In genomic region chr3:190119734-190120133, GRCh38 we compare ENCODE assay signal across 8 cellular contexts. TPM values are rescaled to one million over a fixed set of nuclear protein-coding genes. Genes with fewer than 3 reads are reported as not detected.
DNase-seq lines count a peak whose midpoint lies in the region; ATAC-seq, FAIRE-seq and TF ChIP-seq lines count a peak whose summit lies in the region.

No MANE protein-coding gene starts in this region.

- FAIRE-seq in GM12891 (lab: Jason Lieb, UNC), result no peak

- in situ Hi-C loops in astrocyte of the spinal cord (cut with HindIII; ENCODE audit: low sequenced_read_pairs), result no loop called here

- DNase-seq in GM12891 (ENCODE audit: insufficient read length, low spot score) (no peak), astrocyte of the spinal cord (ENCODE audit: low read depth, low spot score) (no peak), hepatic stellate cell (ENCODE audit: low spot score) (no peak), BE2C (no peak)
- DNase-seq in effector CD8-positive, alpha-beta T cell (lab: John Stamatoyannopoulos, UW), result no peak

- H3K4me1 ChIP-seq in muscle layer of colon (ENCODE audit: insufficient read depth, low read length), result peaks cover 17% of the 10 kb centered on the region
- no peaks in the 10 kb centered on the region for H3K4me1 ChIP-seq in BE2C

- peak overlapping the region; percentile 82 for H3K27ac ChIP-seq in muscle layer of colon (ENCODE audit: low read depth, low read length)

- H3K4me3 ChIP-seq in astrocyte of the spinal cord (ENCODE audit: low read depth, low read length) (peak overlapping the region; percentile 58), muscle layer of colon (ENCODE audit: low read depth in 1 of 2, low read length in 2 of 2) (peak overlapping the region; percentile 71 to 92), BE2C (ENCODE audit: low read depth, low read length) (no peak overlapping the region)

- H3K9ac ChIP-seq in muscle layer of colon (ENCODE audit: low read length), result peak overlapping the region; percentile 38

- no peaks in the 10 kb centered on the region for H3K27me3 ChIP-seq in muscle layer of colon (ENCODE audit: control insufficient read depth in 1 of 2, insufficient read depth in 2 of 2, low read length in 2 of 2)
- H3K27me3 ChIP-seq in BE2C, result peaks cover 20% of the 10 kb centered on the region

- H3K9me3 ChIP-seq in muscle layer of colon (ENCODE audit: low read length) (no peaks in the 10 kb centered on the region), BE2C (no peaks in the 10 kb centered on the region)

- H3K36me3 ChIP-seq in muscle layer of colon (ENCODE audit: insufficient read depth, low read length) (no peaks in the 10 kb centered on the region), BE2C (no peaks in the 10 kb centered on the region)

- ATAC-seq in HG02970 (IDR thresholded peaks at IDR 0.05; ENCODE audit: low FRiP score, unreplicated experiment), result peak; percentile 5
- no peak for ATAC-seq in HG03097 (IDR thresholded peaks at IDR 0.05; ENCODE audit: low FRiP score, unreplicated experiment)

- no peak for TF ChIP-seq POLR2A in GM12891 (IDR thresholded peaks at IDR 0.05; ENCODE audit: low read depth, low read length)

- TF ChIP-seq CTCF in astrocyte of the spinal cord (IDR thresholded peaks at IDR 0.05; ENCODE audit: low read depth, low read length) (no peak), BE2C (IDR thresholded peaks at IDR 0.05; ENCODE audit: low read depth, low read length) (no peak)

TF ChIP-seq in GM12891, 5 proteins besides CTCF, POLR2A, EP300 and RAD21:
- TF ChIP-seq SPI1 (IDR thresholded peaks at IDR 0.05; ENCODE audit: low read depth, low read length) (peak; percentile 93), PAX5 (IDR thresholded peaks at IDR 0.05; ENCODE audit: insufficient read depth, low read length, severe bottlenecking) (no peak)

RNA-seq across cellular contexts. Expression of gene P3H2, which starts 1.0 kb away (rescaled TPM):
- polyA plus RNA-seq in GM12891 (2012; ENCODE audit: low read depth, missing spikeins), result 31.4 TPM
- not detected for polyA plus RNA-seq in BE2C (2012; ENCODE audit: insufficient read depth, insufficient read length, low read depth)
